30 cellular contexts compared by ENCODE assay signal in genomic region chrX:146055733-146056132, GRCh38.
"Had no signal": no experiment of that assay in that cellular context is flagged by ENCODE, and none has a peak within 500 bp of the region (broad histone marks: within the 10 kb centered on the region; RNA-seq: fewer than 3 reads in every experiment).

No MANE protein-coding gene starts in this region.

- H3K4me1 ChIP-seq: adrenal gland, body of pancreas, colonic mucosa, esophagus muscularis mucosa, foreskin keratinocyte, gastrocnemius medialis, heart left ventricle had no signal

- H3K27me3 ChIP-seq: body of pancreas, colonic mucosa, esophagus muscularis mucosa, foreskin keratinocyte, gastrocnemius medialis, heart left ventricle had no signal

- H3K27ac ChIP-seq: adrenal gland, body of pancreas, colonic mucosa, dorsolateral prefrontal cortex, esophagus muscularis mucosa, foreskin keratinocyte, gastrocnemius medialis, heart left ventricle had no signal

- H3K4me3 ChIP-seq: adrenal gland, body of pancreas, colonic mucosa, dorsolateral prefrontal cortex, esophagus muscularis mucosa, gastrocnemius medialis, heart left ventricle had no signal

- ATAC-seq: activated CD4-positive, alpha-beta T cell treated with anti-CD3 and anti-CD28 coated beads for 36 hours; activated CD8-positive, alpha-beta memory T cell treated with anti-CD3 and anti-CD28 coated beads, Interleukin-2, amount 10 ng/mL, durations not matched to agents 7 days and 5 days; activated CD8-positive, alpha-beta T cell treated with anti-CD3 and anti-CD28 coated beads, Interleukin-2, amount 10 ng/mL, durations not matched to agents 7 days and 5 days; activated naive CD8-positive, alpha-beta T cell treated with anti-CD3 and anti-CD28 coated beads, Interleukin-2, amount 50 U/mL, for 24 hours; body of pancreas; effector memory CD8-positive, alpha-beta T cell; foreskin keratinocyte; gastrocnemius medialis; heart left ventricle had no signal

- H3K36me3 ChIP-seq: adrenal gland, colonic mucosa, esophagus muscularis mucosa, gastrocnemius medialis, heart left ventricle had no signal

- DNase-seq: activated CD4-positive, alpha-beta memory T cell treated with anti-CD3 and anti-CD28 coated beads for 36 hours; activated CD4-positive, alpha-beta T cell treated with anti-CD3 and anti-CD28 coated beads for 36 hours; activated CD4-positive, alpha-beta T cell treated with anti-CD3 and anti-CD28 coated beads, Interleukin-2, amount 10 ng/mL, durations not matched to agents 24 days and 14 days; activated CD4-positive, CD25-positive, alpha-beta regulatory T cell; activated CD4-positive, CD25-positive, alpha-beta regulatory T cell treated with anti-CD3 and anti-CD28 coated beads, Interleukin-2, amount 50 U/mL, for 72 hours; activated CD8-positive, alpha-beta memory T cell treated with anti-CD3 and anti-CD28 coated beads, Interleukin-2, amount 10 ng/mL, durations not matched to agents 7 days and 5 days; activated CD8-positive, alpha-beta memory T cell treated with anti-CD3 and anti-CD28 coated beads, Interleukin-2, amount 50 U/mL, for 4 hours; activated CD8-positive, alpha-beta T cell treated with anti-CD3 and anti-CD28 coated beads, Interleukin-2, amount 10 ng/mL, durations not matched to agents 7 days and 5 days; activated effector memory CD4-positive, alpha-beta T cell treated with anti-CD3 and anti-CD28 coated beads, Interleukin-2, amount 50 U/mL, for 16 hours; activated naive CD4-positive, alpha-beta T cell treated with anti-CD3 and anti-CD28 coated beads for 36 hours; activated naive CD8-positive, alpha-beta T cell treated with anti-CD3 and anti-CD28 coated beads for 36 hours; activated naive CD8-positive, alpha-beta T cell treated with anti-CD3 and anti-CD28 coated beads, Interleukin-2, amount 50 U/mL, for 24 hours; activated T-cell treated with anti-CD3 and anti-CD28 coated beads, Interleukin-2, amount 50 U/mL, for 1 hour; activated T-cell treated with anti-CD3 and anti-CD28 coated beads, Interleukin-2, amount 50 U/mL, for 48 hours; adrenal gland; amygdala; aorta; body of pancreas; caudate nucleus; cerebellar nuclear complex; colonic mucosa; dorsolateral prefrontal cortex; effector CD4-positive, alpha-beta T cell; effector memory CD8-positive, alpha-beta T cell; erythroblast; foreskin keratinocyte; gastrocnemius medialis; glutamatergic neuron; heart left ventricle had no signal

- H3K9me3 ChIP-seq: adrenal gland, body of pancreas, colonic mucosa, esophagus muscularis mucosa, gastrocnemius medialis, heart left ventricle had no signal
